ENCODE assay signal across 14 cellular contexts in genomic region chr22:32532819-32533128, GRCh38. TPM values are rescaled to one million over a fixed set of nuclear protein-coding genes. Genes with fewer than 3 reads are reported as not detected.
A peak's percentile ranks its signal among the peaks of the same experiment; 100 is the strongest.
DNase-seq lines count a peak whose midpoint lies in the region; ATAC-seq, FAIRE-seq and TF ChIP-seq lines count a peak whose summit lies in the region.
"Had no signal": no experiment of that assay in that cellular context is flagged by ENCODE, and none has a peak within 500 bp of the region (broad histone marks: within the 10 kb centered on the region; RNA-seq: fewer than 3 reads in every experiment).

No MANE protein-coding gene starts in this region.

- H3K27ac Mint-ChIP-seq in activated T-helper 17 cell treated with anti-CD3 and anti-CD28 coated beads, Interleukin-2, amount 50 U/mL, for 72 hours, result no peak overlapping the region
- H3K27ac Mint-ChIP-seq: activated CD4-positive, alpha-beta memory T cell treated with anti-CD3 and anti-CD28 coated beads for 36 hours; activated T-cell treated with anti-CD3 and anti-CD28 coated beads, Interleukin-2, amount 50 U/mL, for 72 hours; CD4-positive, alpha-beta T cell had no signal

- H3K4me3 ChIP-seq in heart left ventricle (no peak overlapping the region), kidney (ENCODE audit: low read length in 2 of 2) (no peak overlapping the region), skeletal muscle satellite cell (ENCODE audit: low read length) (peak overlapping the region; percentile 0)

- H3K36me3 ChIP-seq in heart left ventricle (no peaks in the 10 kb centered on the region), kidney (ENCODE audit: control insufficient read depth in 1 of 2, insufficient read depth in 2 of 2, low read length in 2 of 2) (no peaks in the 10 kb centered on the region), skeletal muscle satellite cell (ENCODE audit: insufficient read depth, low read length) (no peaks in the 10 kb centered on the region)

- no peaks in the 10 kb centered on the region for H3K4me1 Mint-ChIP-seq in activated T-helper 17 cell treated with anti-CD3 and anti-CD28 coated beads, Interleukin-2, amount 50 U/mL, for 72 hours

- H3K27me3 Mint-ChIP-seq in activated T-helper 17 cell treated with anti-CD3 and anti-CD28 coated beads, Interleukin-2, amount 50 U/mL, for 72 hours, result peaks cover 16% of the 10 kb centered on the region

- peak overlapping the region in 1 of 2 donors; percentile 44 for H3K9ac ChIP-seq in kidney (ENCODE audit: low read length in 2 of 2)
- H3K9ac ChIP-seq in skeletal muscle satellite cell (ENCODE audit: low read depth, low read length), result no peak overlapping the region

- H3K9me3 Mint-ChIP-seq in activated T-helper 17 cell treated with anti-CD3 and anti-CD28 coated beads, Interleukin-2, amount 50 U/mL, for 72 hours, result no peaks in the 10 kb centered on the region
- H3K9me3 Mint-ChIP-seq: activated CD4-positive, alpha-beta memory T cell treated with anti-CD3 and anti-CD28 coated beads for 36 hours; activated T-cell treated with anti-CD3 and anti-CD28 coated beads, Interleukin-2, amount 50 U/mL, for 72 hours; CD4-positive, alpha-beta T cell had no signal

- peak overlapping the region; percentile 14 for H3K4me2 ChIP-seq in skeletal muscle satellite cell (ENCODE audit: low read length)

- H3K4me1 ChIP-seq in heart left ventricle (peaks cover 5 to 67% (median 54%) of the 10 kb centered on the region in 12 donors), kidney (ENCODE audit: control insufficient read depth in 1 of 2, insufficient read depth in 1 of 2, low read depth in 1 of 2, low read length in 2 of 2) (peaks cover 23 to 36% of the 10 kb centered on the region in 2 donors), skeletal muscle satellite cell (ENCODE audit: control insufficient read depth, insufficient read depth, low read length) (peaks cover 39% of the 10 kb centered on the region)

- H3K27ac ChIP-seq in heart left ventricle (peak overlapping the region; percentile 50 to 94 (median 82)), kidney (ENCODE audit: low read depth in 2 of 2, low read length in 2 of 2) (peak overlapping the region; percentile 72 to 89)

- TF ChIP-seq CTCF in heart left ventricle (IDR thresholded peaks at IDR 0.05) (no peak), kidney (IDR thresholded peaks at IDR 0.05; ENCODE audit: borderline replicate concordance, extremely low read depth, insufficient read depth) (no peak)

- DNase-seq in heart left ventricle (no peak), cardiac septum (ENCODE audit: low spot score) (no peak), kidney (no peak), SIG-M5 (lab: John Stamatoyannopoulos, UW) (no peak), T1000 (lab: John Stamatoyannopoulos, UW) (no peak)
- DNase-seq in effector CD8-positive, alpha-beta T cell (lab: John Stamatoyannopoulos, UW), result no peak
- DNase-seq: activated CD4-positive, alpha-beta memory T cell treated with anti-CD3 and anti-CD28 coated beads for 36 hours; activated T-cell treated with anti-CD3 and anti-CD28 coated beads, Interleukin-2, amount 50 U/mL, for 72 hours; CD4-positive, alpha-beta T cell; NCI-H2171 had no signal

- 50 to 63% (median 57%) methylated on average over 10 of the region's 10 CpGs for WGBS in heart left ventricle, 4 donors

- intact Hi-C loops in heart left ventricle (cut with DNase I), result loop anchor here in 8 of 10 donors (2.0 to 10.0 kb wide), 8 partner anchors 90 to 395 kb away; no protein-coding TSS in a partner anchor
- intact Hi-C loops in cardiac septum (cut with DNase I), result loop anchor here (5.0 kb wide), 1 partner anchor 115 kb away; no protein-coding TSS in a partner anchor
- intact Hi-C loops in kidney (cut with DNase I), result no loop called here

- no peaks in the 10 kb centered on the region for H3K27me3 ChIP-seq in heart left ventricle
- no peaks in the 10 kb centered on the region for H3K27me3 ChIP-seq in skeletal muscle satellite cell (ENCODE audit: control insufficient read depth, insufficient read depth, low read length)

- no peak overlapping the region for H3K4me3 Mint-ChIP-seq in activated T-helper 17 cell treated with anti-CD3 and anti-CD28 coated beads, Interleukin-2, amount 50 U/mL, for 72 hours
- H3K4me3 Mint-ChIP-seq: activated CD4-positive, alpha-beta memory T cell treated with anti-CD3 and anti-CD28 coated beads for 36 hours; activated T-cell treated with anti-CD3 and anti-CD28 coated beads, Interleukin-2, amount 50 U/mL, for 72 hours; CD4-positive, alpha-beta T cell had no signal

- no peak for ATAC-seq in heart left ventricle
- no peak for ATAC-seq in activated T-helper 17 cell treated with anti-CD3 and anti-CD28 coated beads, Interleukin-2, amount 50 U/mL, for 72 hours (replicated peaks)
- ATAC-seq: activated T-cell treated with anti-CD3 and anti-CD28 coated beads, Interleukin-2, amount 50 U/mL, for 72 hours had no signal

- TF ChIP-seq POLR2A in heart left ventricle (IDR thresholded peaks at IDR 0.05), result no peak

- H3K9me3 ChIP-seq in heart left ventricle (peaks cover 0 to 2% (median 0%) of the 10 kb centered on the region in 12 donors), kidney (ENCODE audit: control insufficient read depth in 1 of 2, low read length in 2 of 2) (no peaks in the 10 kb centered on the region), skeletal muscle satellite cell (replicated peaks; ENCODE audit: low read length) (no peaks in the 10 kb centered on the region)

- no peak for FAIRE-seq in kidney (lab: Jason Lieb, UNC)
- FAIRE-seq: A204.1, GM12892 had no signal

- no peaks in the 10 kb centered on the region for H3K36me3 Mint-ChIP-seq in activated T-helper 17 cell treated with anti-CD3 and anti-CD28 coated beads, Interleukin-2, amount 50 U/mL, for 72 hours (ENCODE audit: low read depth)
- H3K36me3 Mint-ChIP-seq: activated CD4-positive, alpha-beta memory T cell treated with anti-CD3 and anti-CD28 coated beads for 36 hours had no signal

RNA-seq across cellular contexts. Expression of gene FBXO7, which starts 58.2 kb away (rescaled TPM):
- total RNA-seq in heart left ventricle (10 to 100 TPM; 32.8 to 63.0 (median 42.5) TPM), cardiac septum (44.8 TPM), kidney (91.0 TPM)
- polyA plus RNA-seq in heart left ventricle (10 to 100 TPM; 19.1 to 42.5 TPM), kidney (ENCODE audit: insufficient read depth, low read depth, low replicate concordance) (131 TPM)
- total RNA-seq in skeletal muscle satellite cell (2012; rRNA removed), result 44.8 and 57.3 TPM in 2 replicates
- 10 to 100 TPM; 76.4 to 79.8 TPM for total RNA-seq in activated T-helper 17 cell treated with anti-CD3 and anti-CD28 coated beads, Interleukin-2, amount 50 U/mL, for 72 hours
